Comparison of ENCODE assay signal across 17 cellular contexts in the genomic region with DNA sequence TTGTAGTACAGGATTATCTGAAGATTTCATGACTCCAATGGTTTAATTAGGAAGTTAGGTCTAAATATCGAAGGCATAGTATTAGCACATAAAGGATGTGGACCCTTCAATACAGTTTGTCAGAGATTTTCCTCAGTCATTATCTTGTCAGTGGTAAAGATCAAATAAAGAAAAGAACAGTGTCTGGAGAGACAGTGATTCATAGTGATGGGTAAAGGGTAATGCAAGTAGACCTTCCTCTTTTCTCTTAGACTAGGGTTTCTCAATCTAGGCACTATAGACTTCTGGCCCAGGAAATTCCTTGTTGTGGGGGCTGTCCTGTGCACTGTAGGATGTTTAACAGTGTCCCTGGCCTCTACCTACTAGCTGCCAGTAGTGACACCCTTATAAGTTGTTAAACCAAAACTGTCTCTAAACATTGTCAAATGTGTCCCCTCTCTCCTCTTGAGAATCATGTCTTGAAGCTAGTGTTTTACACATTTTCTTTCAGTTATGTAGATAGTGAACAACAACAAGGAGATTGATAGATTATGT. TPM values are rescaled to one million over a fixed set of nuclear protein-coding genes. Genes with fewer than 3 reads are reported as not detected.
A peak's percentile ranks its signal among the peaks of the same experiment; 100 is the strongest.
DNase-seq lines count a peak whose midpoint lies in the region; ATAC-seq and TF ChIP-seq lines count a peak whose summit lies in the region.
"Had no signal": no experiment of that assay in that cellular context is flagged by ENCODE, and none has a peak within 500 bp of the region (broad histone marks: within the 10 kb centered on the region; RNA-seq: fewer than 3 reads in every experiment).

No MANE protein-coding gene starts in this region.

- no peaks in the 10 kb centered on the region for H3K9me3 ChIP-seq in T-helper 17 cell (ENCODE audit: control insufficient read depth, low read length, poor library complexity, severe bottlenecking)
- H3K9me3 ChIP-seq in mucosa of descending colon = no peaks in the 10 kb centered on the region
- H3K9me3 ChIP-seq in breast epithelium = no peaks in the 10 kb centered on the region
- H3K9me3 ChIP-seq: neutrophil, sigmoid colon had no signal

- H3K4me1 Mint-ChIP-seq in T-helper 17 cell = peaks cover 74% of the 10 kb centered on the region

- peak overlapping the region; percentile 75 for H3K4me3 Mint-ChIP-seq in T-helper 17 cell

- TF ChIP-seq POLR2A in breast epithelium (IDR thresholded peaks at IDR 0.05) = no peak

- peak; percentile 50 for DNase-seq in G401 (ENCODE audit: low spot score)
- DNase-seq in T-helper 17 cell = no peak
- no peak for DNase-seq in mucosa of descending colon
- DNase-seq in breast epithelium (ENCODE audit: low spot score in 2 of 2) = no peak
- no peak for DNase-seq in RPMI8226
- DNase-seq: activated CD8-positive, alpha-beta memory T cell treated with anti-CD3 and anti-CD28 coated beads for 24 hours; foreskin fibroblast; mammary epithelial cell; PC-9; sigmoid colon had no signal

- H3K27me3 ChIP-seq in breast epithelium = peaks cover 0 to 16% of the 10 kb centered on the region in 2 donors
- H3K27me3 ChIP-seq: sigmoid colon had no signal

- ATAC-seq in HG03432 (IDR thresholded peaks at IDR 0.05; ENCODE audit: unreplicated experiment) (peak; percentile 29), T-helper 17 cell (peak; percentile 15), mucosa of descending colon (peak; percentile 8), HG02981 (IDR thresholded peaks at IDR 0.05; ENCODE audit: unreplicated experiment) (no peak), HG03159 (IDR thresholded peaks at IDR 0.05; ENCODE audit: unreplicated experiment) (no peak)
- ATAC-seq: HCT116 had no signal

- peak overlapping the region; percentile 100 for H3K27ac Mint-ChIP-seq in T-helper 17 cell

- H3K27me3 Mint-ChIP-seq in T-helper 17 cell = no peaks in the 10 kb centered on the region

- no peak overlapping the region for H3K4me3 ChIP-seq in mucosa of descending colon
- H3K4me3 ChIP-seq in breast epithelium = no peak overlapping the region
- H3K4me3 ChIP-seq: PC-9, sigmoid colon had no signal

- intact Hi-C loops in mucosa of descending colon (cut with DNase I, micrococcal nuclease) (no loop called here), breast epithelium (cut with DNase I; ENCODE audit: low total_unique reads) (no loop called here)

- H3K4me1 ChIP-seq in mucosa of descending colon (ENCODE audit: low read depth) = peaks cover 3% of the 10 kb centered on the region
- H3K4me1 ChIP-seq in breast epithelium = no peaks in the 10 kb centered on the region
- H3K4me1 ChIP-seq: sigmoid colon had no signal

- no peak for TF ChIP-seq CTCF in mucosa of descending colon (IDR thresholded peaks at IDR 0.05)
- TF ChIP-seq CTCF in breast epithelium (IDR thresholded peaks at IDR 0.05) = no peak

- H3K36me3 ChIP-seq in mucosa of descending colon (ENCODE audit: low read depth) = no peaks in the 10 kb centered on the region
- H3K36me3 ChIP-seq in breast epithelium = no peaks in the 10 kb centered on the region
- H3K36me3 ChIP-seq: neutrophil, sigmoid colon had no signal

- no peaks in the 10 kb centered on the region for H3K36me3 Mint-ChIP-seq in T-helper 17 cell (ENCODE audit: low read depth)

- H3K27ac ChIP-seq in breast epithelium = no peak overlapping the region
- H3K27ac ChIP-seq: C4-2B, neutrophil, PC-9, sigmoid colon had no signal

- in situ Hi-C loops in G401 (cut with HindIII; ENCODE audit: low sequenced_read_pairs) = no loop called here

RNA-seq across cellular contexts. Expression of gene CAMK4, which starts 6.9 kb away (rescaled TPM):
- under 0.01 TPM in 1 of 2 replicates, not detected in the other for total RNA-seq in G401 (2014; rRNA removed; shearing (Covaris generic))
- total RNA-seq in T-helper 17 cell (100 to 1,000 TPM; 139 to 163 TPM), mucosa of descending colon (1 to 10 TPM; 2.0 to 5.5 (median 4.0) TPM), breast epithelium (1 to 10 TPM in 2 of 3 donors, under 1 TPM in 1; 0.98 to 1.5 (median 1.4) TPM)
- total RNA-seq: HT-29, PC-9 had no signal

Comparison
In these comparisons a context has a peak if more than half of its experiments do, and no peak if none do; other contexts are left out.
1. ATAC-seq: peak in HG03432 (single experiment), T-helper 17 cell (single experiment) and mucosa of descending colon (single experiment); none in HG02981 (single experiment) and HG03159 (single experiment).
2. RNA of gene CAMK4, which starts 6.9 kb away (total RNA-seq): 139 to 163 TPM in T-helper 17 cell; 2.0 to 5.5 TPM in mucosa of descending colon, 0.98 to 1.5 TPM in breast epithelium and under 0.01 TPM in G401; every median in the first group is over 10 times any median in the second.